Comparison of ENCODE assay signal across 34 cellular contexts in the genomic region with DNA sequence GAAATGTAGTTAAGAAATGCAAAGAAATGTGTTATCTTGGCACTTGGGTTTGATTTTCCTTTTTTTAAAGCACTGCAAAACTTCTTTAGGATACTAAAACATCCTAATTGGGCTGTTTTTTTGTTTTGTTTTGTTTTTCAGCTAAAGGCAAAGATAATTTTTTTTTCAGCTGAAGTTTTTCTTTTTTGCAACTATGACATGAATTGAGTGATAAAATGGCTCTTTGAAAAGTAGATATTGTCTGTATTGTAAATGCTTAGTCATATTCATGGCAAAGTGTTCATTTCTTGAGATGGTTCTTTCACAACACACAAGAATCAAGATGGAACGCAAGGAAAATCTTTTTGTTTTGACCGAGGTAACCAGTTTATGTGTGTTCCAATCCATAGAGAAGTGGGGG.
"Had no signal": no experiment of that assay in that cellular context is flagged by ENCODE, and none has a peak within 500 bp of the region (broad histone marks: within the 10 kb centered on the region; RNA-seq: fewer than 3 reads in every experiment).

No MANE protein-coding gene starts in this region.

- H3K27ac Mint-ChIP-seq: activated CD4-positive, alpha-beta memory T cell treated with anti-CD3 and anti-CD28 coated beads for 36 hours; activated naive CD8-positive, alpha-beta T cell treated with anti-CD3 and anti-CD28 coated beads, Interleukin-2, amount 10 ng/mL, durations not matched to agents 7 days and 5 days; activated T-helper 2 cell treated with anti-CD3 and anti-CD28 coated beads, Interferon-gamma antibody, Interleukin-2, Interleukin-4, amounts not matched to agents 10 μg/mL and 5 μg/mL and 100 μg/mL, durations not matched to agents 14 hours and 24 hours and 36 hours; stimulated activated memory B cell treated with anti-CD40 and anti-IgM and Interleukin-4, amounts not matched to agents 10 μg/mL and 1 μg/mL and 100 μg/mL, for 72 hours; stimulated activated naive CD8-positive, alpha-beta T cell treated with anti-CD3 and anti-CD28 coated beads, Interleukin-15, amount 100 ng/mL, for 72 hours; T-helper 1 cell treated with Interleukin-12 subunit alpha and Interleukin-12 subunit beta and Interleukin-4 antibody, amounts not matched to agents 30 μg/mL and 1 μg/mL, for 36 hours; type B pancreatic cell had no signal

- H3K4me1 Mint-ChIP-seq: activated naive CD8-positive, alpha-beta T cell treated with anti-CD3 and anti-CD28 coated beads, Interleukin-2, amount 10 ng/mL, durations not matched to agents 7 days and 5 days had no signal

- H3K36me3 ChIP-seq: uterus had no signal

- ATAC-seq: activated CD4-positive, CD25-positive, alpha-beta regulatory T cell treated with anti-CD3 and anti-CD28 coated beads, Interleukin-2, amount 50 U/mL, for 24 hours; activated T-cell treated with anti-CD3 and anti-CD28 coated beads, Interleukin-2, amount 50 U/mL, for 4 hours; effector memory CD8-positive, alpha-beta T cell; gastrocnemius medialis; left cardiac atrium; left ventricle myocardium superior; sciatic nerve; stimulated activated memory B cell treated with anti-CD40 and anti-IgM and Interleukin-4, amounts not matched to agents 10 μg/mL and 1 μg/mL and 100 μg/mL, for 72 hours; stimulated activated naive CD8-positive, alpha-beta T cell treated with anti-CD3 and anti-CD28 coated beads, Interleukin-15, amount 100 ng/mL, for 72 hours had no signal

- H3K4me3 ChIP-seq: coronary artery, dorsolateral prefrontal cortex, gastrocnemius medialis, skin epidermis, uterus had no signal

- H3K27me3 ChIP-seq: brain microvascular endothelial cell, dorsolateral prefrontal cortex, gastrocnemius medialis, uterus had no signal

- DNase-seq: activated CD4-positive, alpha-beta memory T cell treated with anti-CD3 and anti-CD28 coated beads for 36 hours; activated CD4-positive, alpha-beta T cell treated with anti-CD3 and anti-CD28 coated beads for 48 hours; activated CD8-positive, alpha-beta memory T cell treated with anti-CD3 and anti-CD28 coated beads, Interleukin-2, amount 50 U/mL, for 4 hours; activated naive CD8-positive, alpha-beta T cell treated with anti-CD3 and anti-CD28 coated beads, Interleukin-2, amount 10 ng/mL, durations not matched to agents 7 days and 5 days; activated T-cell treated with anti-CD3 and anti-CD28 coated beads, Interleukin-2, amount 50 U/mL, for 4 hours; amniotic stem cell; brain microvascular endothelial cell; dorsolateral prefrontal cortex; effector memory CD8-positive, alpha-beta T cell; erythroblast; gastrocnemius medialis; head of caudate nucleus; hippocampal formation; left cardiac atrium; left ventricle myocardium superior; posterior cingulate gyrus; stimulated activated CD4-positive, alpha-beta T cell treated with anti-CD3 and anti-CD28 coated beads, Interleukin-4, amount 100 ng/mL, for 24 hours; stimulated activated naive CD8-positive, alpha-beta T cell treated with anti-CD3 and anti-CD28 coated beads, Interleukin-15, amount 100 ng/mL, for 72 hours; substantia nigra; SW 1271; T-helper 9 cell; uterus had no signal

- H3K27me3 Mint-ChIP-seq: activated CD4-positive, alpha-beta memory T cell treated with anti-CD3 and anti-CD28 coated beads for 36 hours; activated naive CD8-positive, alpha-beta T cell treated with anti-CD3 and anti-CD28 coated beads, Interleukin-2, amount 10 ng/mL, durations not matched to agents 7 days and 5 days; effector memory CD8-positive, alpha-beta T cell; stimulated activated memory B cell treated with anti-CD40 and anti-IgM and Interleukin-4, amounts not matched to agents 10 μg/mL and 1 μg/mL and 100 μg/mL, for 72 hours; stimulated activated naive CD8-positive, alpha-beta T cell treated with anti-CD3 and anti-CD28 coated beads, Interleukin-15, amount 100 ng/mL, for 72 hours; type B pancreatic cell had no signal

- H3K4me1 ChIP-seq: uterus had no signal

- H3K27ac ChIP-seq: brain microvascular endothelial cell, coronary artery, gastrocnemius medialis, skin epidermis, uterus, VCaP had no signal

- H3K9me3 Mint-ChIP-seq: activated CD4-positive, alpha-beta memory T cell treated with anti-CD3 and anti-CD28 coated beads for 36 hours; activated naive CD8-positive, alpha-beta T cell treated with anti-CD3 and anti-CD28 coated beads, Interleukin-2, amount 10 ng/mL, durations not matched to agents 7 days and 5 days; activated T-cell treated with anti-CD3 and anti-CD28 coated beads, Interleukin-2, amount 50 U/mL, for 4 hours; activated T-helper 2 cell treated with anti-CD3 and anti-CD28 coated beads, Interferon-gamma antibody, Interleukin-2, Interleukin-4, amounts not matched to agents 10 μg/mL and 5 μg/mL and 100 μg/mL, durations not matched to agents 14 hours and 24 hours and 36 hours; effector memory CD8-positive, alpha-beta T cell; stimulated activated memory B cell treated with anti-CD40 and anti-IgM and Interleukin-4, amounts not matched to agents 10 μg/mL and 1 μg/mL and 100 μg/mL, for 72 hours; stimulated activated naive CD8-positive, alpha-beta T cell treated with anti-CD3 and anti-CD28 coated beads, Interleukin-15, amount 100 ng/mL, for 72 hours; T-helper 1 cell treated with Interleukin-12 subunit alpha and Interleukin-12 subunit beta and Interleukin-4 antibody, amounts not matched to agents 30 μg/mL and 1 μg/mL, for 36 hours; type B pancreatic cell had no signal

- FAIRE-seq: astrocyte, keratinocyte, TTC549 had no signal

- H3K4me3 Mint-ChIP-seq: activated CD4-positive, alpha-beta memory T cell treated with anti-CD3 and anti-CD28 coated beads for 36 hours; activated naive CD8-positive, alpha-beta T cell treated with anti-CD3 and anti-CD28 coated beads, Interleukin-2, amount 10 ng/mL, durations not matched to agents 7 days and 5 days; activated T-cell treated with anti-CD3 and anti-CD28 coated beads, Interleukin-2, amount 50 U/mL, for 4 hours; effector memory CD8-positive, alpha-beta T cell; stimulated activated memory B cell treated with anti-CD40 and anti-IgM and Interleukin-4, amounts not matched to agents 10 μg/mL and 1 μg/mL and 100 μg/mL, for 72 hours; stimulated activated naive CD8-positive, alpha-beta T cell treated with anti-CD3 and anti-CD28 coated beads, Interleukin-15, amount 100 ng/mL, for 72 hours; T-helper 1 cell treated with Interleukin-12 subunit alpha and Interleukin-12 subunit beta and Interleukin-4 antibody, amounts not matched to agents 30 μg/mL and 1 μg/mL, for 36 hours; type B pancreatic cell had no signal

- H3K9me3 ChIP-seq: gastrocnemius medialis, uterus had no signal
